Comparison of ENCODE assay signal across 32 cellular contexts in genomic region chr6:122315842-122316241, GRCh38.
"Had no signal": no experiment of that assay in that cellular context is flagged by ENCODE, and none has a peak within 500 bp of the region (broad histone marks: within the 10 kb centered on the region; RNA-seq: fewer than 3 reads in every experiment).

No MANE protein-coding gene starts in this region.

- H3K27me3 ChIP-seq: adrenal gland, ascending aorta, body of pancreas, brain microvascular endothelial cell, breast epithelium, cardiac muscle cell had no signal

- FAIRE-seq: astrocyte, bronchial epithelial cell had no signal

- H3K4me1 ChIP-seq: adrenal gland, body of pancreas, breast epithelium had no signal

- H3K36me3 ChIP-seq: adrenal gland, ascending aorta, brain microvascular endothelial cell, breast epithelium, cardiac muscle cell had no signal

- DNase-seq: activated effector memory CD4-positive, alpha-beta T cell treated with anti-CD3 and anti-CD28 coated beads, Interleukin-2, amount 50 U/mL, for 16 hours; activated effector memory CD4-positive, alpha-beta T cell treated with Interleukin-2 at 50 U/mL for 16 hours; activated gamma-delta T cell; activated gamma-delta T cell treated with Interleukin-2 at 50 U/mL for 16 hours; activated naive CD4-positive, alpha-beta T cell; activated naive CD4-positive, alpha-beta T cell treated with anti-CD3 and anti-CD28 coated beads for 36 hours; activated naive CD4-positive, alpha-beta T cell treated with anti-CD3 and anti-CD28 coated beads, Interleukin-2, amount 10 ng/mL, durations not matched to agents 7 days and 5 days; activated naive CD4-positive, alpha-beta T cell treated with anti-CD3 and anti-CD28 coated beads, Interleukin-2, amount 50 U/mL, for 16 hours; activated naive CD4-positive, alpha-beta T cell treated with Interleukin-2 at 50 U/mL for 16 hours; activated naive CD8-positive, alpha-beta T cell treated with anti-CD3 and anti-CD28 coated beads for 36 hours; activated naive CD8-positive, alpha-beta T cell treated with anti-CD3 and anti-CD28 coated beads, Interleukin-2, amount 10 ng/mL, durations not matched to agents 7 days and 5 days; activated naive CD8-positive, alpha-beta T cell treated with anti-CD3 and anti-CD28 coated beads, Interleukin-2, amount 50 U/mL, for 24 hours; activated T-cell treated with anti-CD3 and anti-CD28 coated beads, Interleukin-2, amount 50 U/mL, for 4 hours; activated T-cell treated with anti-CD3 and anti-CD28 coated beads, Interleukin-2, amount 50 U/mL, for 48 hours; activated T-cell treated with anti-CD3 and anti-CD28 coated beads, Interleukin-2, amount 50 U/mL, for 72 hours; adrenal gland; amniotic stem cell; amygdala; anterior cingulate cortex; aorta; body of pancreas; brain microvascular endothelial cell; caudate nucleus; central memory CD4-positive, alpha-beta T cell; cerebellar nuclear complex had no signal

- ATAC-seq: activated naive CD4-positive, alpha-beta T cell treated with anti-CD3 and anti-CD28 coated beads, Interleukin-2, amount 50 U/mL, for 72 hours; activated naive CD8-positive, alpha-beta T cell treated with anti-CD3 and anti-CD28 coated beads, Interleukin-2, amount 50 U/mL, for 24 hours; activated T-cell treated with anti-CD3 and anti-CD28 coated beads, Interleukin-2, amount 50 U/mL, for 4 hours; activated T-cell treated with anti-CD3 and anti-CD28 coated beads, Interleukin-2, amount 50 U/mL, for 72 hours; activated T-helper 17 cell treated with anti-CD3 and anti-CD28 coated beads, Interleukin-2, amount 50 U/mL, for 72 hours; body of pancreas had no signal

- H3K4me3 ChIP-seq: adrenal gland, ascending aorta, body of pancreas, breast epithelium, cardiac muscle cell had no signal

- H3K27ac ChIP-seq: adrenal gland, ascending aorta, body of pancreas, brain microvascular endothelial cell, breast epithelium, cardiac muscle cell had no signal
